18 cellular contexts compared by ENCODE assay signal in the genomic region with DNA sequence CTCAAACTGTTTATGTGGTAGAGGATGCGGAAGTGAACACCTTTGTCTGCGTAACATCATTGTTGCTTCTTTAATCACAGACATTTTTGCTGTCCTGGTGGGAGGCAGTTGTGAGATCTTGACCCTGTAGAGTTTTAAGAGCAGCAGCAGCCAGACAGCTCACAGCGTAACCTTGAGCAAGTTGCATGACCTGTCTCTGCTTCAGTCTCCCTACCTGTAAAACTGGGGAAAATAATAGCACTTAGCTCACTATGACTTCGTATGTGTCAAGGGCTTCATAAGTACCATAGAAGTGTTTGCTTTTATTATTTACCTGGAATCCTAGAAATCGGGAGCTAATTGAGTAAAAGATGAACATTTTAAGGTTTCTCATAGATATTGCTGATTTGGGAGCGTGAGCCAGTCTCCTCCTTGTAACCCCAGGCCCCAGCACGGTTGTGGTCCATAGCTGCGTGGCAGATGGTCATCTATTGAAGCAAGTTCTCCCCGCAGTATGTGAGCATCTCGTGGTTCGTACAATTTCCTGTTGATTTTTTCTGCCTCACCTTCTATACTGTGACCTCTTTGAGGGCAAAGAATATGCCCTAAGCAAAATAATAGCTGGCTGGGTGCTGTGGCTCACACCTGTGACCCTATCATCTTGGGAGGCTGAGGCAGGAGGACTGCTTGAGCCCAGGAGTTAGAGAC. TPM values are rescaled to one million over a fixed set of nuclear protein-coding genes. Genes with fewer than 3 reads are reported as not detected.
A peak's percentile ranks its signal among the peaks of the same experiment; 100 is the strongest.
DNase-seq lines count a peak whose midpoint lies in the region; ATAC-seq and TF ChIP-seq lines count a peak whose summit lies in the region.
"Had no signal": no experiment of that assay in that cellular context is flagged by ENCODE, and none has a peak within 500 bp of the region (broad histone marks: within the 10 kb centered on the region; RNA-seq: fewer than 3 reads in every experiment).

No MANE protein-coding gene starts in this region.

- TF ChIP-seq CTCF in brain (conservative IDR thresholded peaks at IDR 0.05) (no peak), lower lobe of right lung (IDR thresholded peaks at IDR 0.05) (no peak)

- no peak overlapping the region for H3K4me3 ChIP-seq in lower lobe of right lung
- H3K4me3 ChIP-seq: SJSA1 had no signal

- no peaks in the 10 kb centered on the region for H3K27me3 ChIP-seq in lower lobe of right lung (ENCODE audit: low read depth)
- H3K27me3 ChIP-seq: BE2C, SJSA1 had no signal

- H3K9me3 ChIP-seq in lower lobe of right lung = no peaks in the 10 kb centered on the region
- H3K9me3 ChIP-seq: BE2C, SJSA1 had no signal

- no peaks in the 10 kb centered on the region for H3K4me1 ChIP-seq in lower lobe of right lung
- H3K4me1 ChIP-seq: BE2C had no signal

- DNase-seq in DMS53 treated with DMSO at 0.1 percent for 48 hours (lab: John Stamatoyannopoulos, UW; ENCODE audit: unreplicated experiment) = peak; percentile 67
- DNase-seq in DMS79 treated with DMSO at 0.1 percent for 48 hours (lab: John Stamatoyannopoulos, UW) = peak; percentile 22
- DNase-seq in lower lobe of right lung = no peak
- no peak for DNase-seq in DMS114 treated with DMSO at 0.1 percent for 48 hours (lab: John Stamatoyannopoulos, UW; ENCODE audit: unreplicated experiment)
- DNase-seq: BE2C; CD4-positive, alpha-beta memory T cell; IMR-90; NCI-H1436 treated with DMSO at 0.1 percent for 48 hours; NCI-H2171; NCI-H446 treated with DMSO at 0.1 percent for 48 hours; NK-92 treated with Interleukin-12 subunit alpha and Interleukin-12 subunit beta, amount 100 ng/mL, for 24 hours; SW 1271 had no signal

- H3K27ac Mint-ChIP-seq in brain = peak overlapping the region in 4 of 5 experiments; percentile 3 to 89 (median 40)
- H3K27ac Mint-ChIP-seq: CD4-positive, alpha-beta memory T cell had no signal

- no peaks in the 10 kb centered on the region for H3K36me3 ChIP-seq in lower lobe of right lung
- H3K36me3 ChIP-seq: BE2C, SJSA1 had no signal

- H3K9me3 Mint-ChIP-seq in brain = peaks cover 0 to 3% (median 0%) of the 10 kb centered on the region in 5 experiments
- H3K9me3 Mint-ChIP-seq: CD4-positive, alpha-beta memory T cell had no signal

- H3K27ac ChIP-seq in lower lobe of right lung = no peak overlapping the region
- H3K27ac ChIP-seq: RWPE1, SJSA1 had no signal

- no peak overlapping the region for H3K4me3 Mint-ChIP-seq in brain
- H3K4me3 Mint-ChIP-seq: CD4-positive, alpha-beta memory T cell had no signal

- intact Hi-C loops in lower lobe of right lung (cut with DNase I) = no loop called here

- ATAC-seq in lower lobe of right lung (peak; percentile 60 to 78), HG03139 (IDR thresholded peaks at IDR 0.05; ENCODE audit: unreplicated experiment) (no peak), HG03565 (IDR thresholded peaks at IDR 0.05; ENCODE audit: unreplicated experiment) (no peak)
- ATAC-seq: HCT116 had no signal

- peaks cover 6% of the 10 kb centered on the region for H3K27me3 Mint-ChIP-seq in brain

- peaks cover 68% of the 10 kb centered on the region for H3K4me1 Mint-ChIP-seq in brain
- H3K4me1 Mint-ChIP-seq: CD4-positive, alpha-beta memory T cell had no signal

- peaks cover 6% of the 10 kb centered on the region for H3K36me3 Mint-ChIP-seq in brain
- H3K36me3 Mint-ChIP-seq: CD4-positive, alpha-beta memory T cell had no signal

RNA-seq across cellular contexts. Expression of a gene that starts 34.4 kb away (rescaled TPM):
- polyA plus RNA-seq in brain (ENCODE audit: insufficient read depth, low read depth, low replicate concordance) = 351 TPM
- total RNA-seq in lower lobe of right lung = 15.4 TPM
- total RNA-seq: CD4-positive, alpha-beta memory T cell had no signal

Comparison
In these comparisons a context has a peak if more than half of its experiments do, and no peak if none do; other contexts are left out.
1. DNase-seq: peak in DMS53 treated with DMSO at 0.1 percent for 48 hours (single experiment) and DMS79 treated with DMSO at 0.1 percent for 48 hours (single experiment); none in lower lobe of right lung (single experiment) and DMS114 treated with DMSO at 0.1 percent for 48 hours (single experiment).
2. ATAC-seq: peak in lower lobe of right lung (2 of 2); none in HG03139 (single experiment) and HG03565 (single experiment).